Comparison of ENCODE assay signal across 22 cellular contexts in genomic region chr14:64738306-64738879, GRCh38.
"Had no signal": no experiment of that assay in that cellular context is flagged by ENCODE, and none has a peak within 500 bp of the region (broad histone marks: within the 10 kb centered on the region; RNA-seq: fewer than 3 reads in every experiment).

No MANE protein-coding gene starts in this region.

- H3K4me1 ChIP-seq: testis had no signal

- H2AFZ ChIP-seq: hepatocyte had no signal

- DNase-seq: activated CD4-positive, alpha-beta memory T cell treated with anti-CD3 and anti-CD28 coated beads for 36 hours; activated CD4-positive, alpha-beta T cell treated with anti-CD3 and anti-CD28 coated beads, Interleukin-2, amount 10 ng/mL, durations not matched to agents 24 days and 14 days; activated CD4-positive, CD25-positive, alpha-beta regulatory T cell treated with anti-CD3 and anti-CD28 coated beads, Interleukin-2, amount 50 U/mL, for 72 hours; activated CD8-positive, alpha-beta memory T cell treated with anti-CD3 and anti-CD28 coated beads, Interleukin-2, amount 50 U/mL, for 4 hours; activated gamma-delta T cell treated with Interleukin-2 at 50 U/mL for 16 hours; activated naive CD4-positive, alpha-beta T cell treated with anti-CD3 and anti-CD28 coated beads, Interleukin-2, amount 50 U/mL, for 16 hours; activated T-cell treated with anti-CD3 and anti-CD28 coated beads, Interleukin-2, amount 50 U/mL, for 24 hours; amniotic stem cell; colonic mucosa; effector memory CD4-positive, alpha-beta T cell; glutamatergic neuron; islet precursor cell; left colon; stimulated activated naive CD4-positive, alpha-beta T cell treated with Interleukin-2 at 50 U/mL for 16 hours; T-helper 17 cell; testis had no signal

- ATAC-seq: activated T-helper 17 cell treated with anti-CD3 and anti-CD28 coated beads, Interleukin-2, amount 50 U/mL, for 72 hours; left colon; naive thymus-derived CD8-positive, alpha-beta T cell; T-helper 17 cell had no signal

- H3K27me3 ChIP-seq: colonic mucosa, hepatocyte, right atrium auricular region, spleen, testis, upper lobe of left lung had no signal

- H3K4me3 ChIP-seq: colonic mucosa, hepatocyte, right atrium auricular region, spleen, testis, upper lobe of left lung had no signal

- H3K9me3 ChIP-seq: colonic mucosa, right atrium auricular region, spleen, testis, upper lobe of left lung had no signal

- H3K27ac ChIP-seq: colonic mucosa, hepatocyte, right atrium auricular region, testis, upper lobe of left lung had no signal

- H3K4me2 ChIP-seq: hepatocyte had no signal
